Comparison of ENCODE assay signal across 23 cellular contexts in genomic region chr13:38777347-38778107, GRCh38.
DNase-seq lines count a peak whose midpoint lies in the region; ATAC-seq, FAIRE-seq and TF ChIP-seq lines count a peak whose summit lies in the region.
"Had no signal": no experiment of that assay in that cellular context is flagged by ENCODE, and none has a peak within 500 bp of the region (broad histone marks: within the 10 kb centered on the region; RNA-seq: fewer than 3 reads in every experiment).

No MANE protein-coding gene starts in this region.

- no peak overlapping the region for H3K4me3 ChIP-seq in bronchial epithelial cell (ENCODE audit: low read depth, low read length)
- H3K4me3 ChIP-seq: BLaER1 treated with 17β-estradiol and CSF1 and Interleukin-3, amounts not matched to agents 10 nM and 100 nM; GM23338; HAP-1 had no signal

- DNase-seq in bronchial epithelial cell (ENCODE audit: low read depth): peak; percentile 64
- DNase-seq in left kidney (ENCODE audit: low read depth, low spot score): peak; percentile 58
- no peak for DNase-seq in SIG-M5 (lab: John Stamatoyannopoulos, UW)
- no peak for DNase-seq in stimulated activated CD4-positive, alpha-beta T cell treated with anti-CD3 and anti-CD28 coated beads, Interleukin-15, amount 100 ng/mL, for 24 hours
- DNase-seq: AML-193; BE2C; Calu3; CD4-positive, alpha-beta T cell; CD8-positive, alpha-beta memory T cell; COR-L47; DMS53; DMS79 treated with DMSO at 0.1 percent for 48 hours; GF-D8; HFFc6 had no signal

- FAIRE-seq in bronchial epithelial cell (lab: Jason Lieb, UNC): no peak
- FAIRE-seq: GM12891, GM18507, H54 had no signal

- H3K27me3 ChIP-seq in bronchial epithelial cell (ENCODE audit: control insufficient read depth, insufficient read depth, low read length): no peaks in the 10 kb centered on the region
- H3K27me3 ChIP-seq: BE2C; BLaER1 treated with 17β-estradiol and CSF1 and Interleukin-3, amounts not matched to agents 10 nM and 100 nM had no signal

- H3K4me1 Mint-ChIP-seq in nephron: no peaks in the 10 kb centered on the region
- H3K4me1 Mint-ChIP-seq: CD14-positive monocyte; CD8-positive, alpha-beta memory T cell had no signal

- peak overlapping the region in 2 of 3 experiments; percentile 33 to 80 for H3K27ac Mint-ChIP-seq in nephron
- H3K27ac Mint-ChIP-seq: CD14-positive monocyte; CD4-positive, alpha-beta T cell; CD8-positive, alpha-beta memory T cell; GM23338; HFFc6 had no signal

- H3K36me3 Mint-ChIP-seq in nephron (ENCODE audit: low read depth): peaks cover 11% of the 10 kb centered on the region
- H3K36me3 Mint-ChIP-seq: CD14-positive monocyte; CD8-positive, alpha-beta memory T cell had no signal

- TF ChIP-seq CTCF in bronchial epithelial cell (IDR thresholded peaks at IDR 0.05; ENCODE audit: insufficient read depth, low read length, severe bottlenecking): no peak
- TF ChIP-seq CTCF in nephron (IDR thresholded peaks at IDR 0.05; ENCODE audit: unreplicated experiment in 3 of 3): no peak

- H3K27me3 Mint-ChIP-seq in nephron (ENCODE audit: low read depth): no peaks in the 10 kb centered on the region

- H3K36me3 ChIP-seq in bronchial epithelial cell (ENCODE audit: control insufficient read depth, insufficient read depth, low read length): no peaks in the 10 kb centered on the region
- H3K36me3 ChIP-seq: BE2C; BLaER1 treated with 17β-estradiol and CSF1 and Interleukin-3, amounts not matched to agents 10 nM and 100 nM; HAP-1 had no signal

- ATAC-seq in HG03571 (IDR thresholded peaks at IDR 0.05; ENCODE audit: unreplicated experiment): no peak
- ATAC-seq: GM23338 had no signal

- H3K9me3 Mint-ChIP-seq in nephron: no peaks in the 10 kb centered on the region
- H3K9me3 Mint-ChIP-seq: GM23338, HFFc6 had no signal

- no peak overlapping the region for H3K4me3 Mint-ChIP-seq in nephron
- H3K4me3 Mint-ChIP-seq: CD14-positive monocyte; CD4-positive, alpha-beta T cell; CD8-positive, alpha-beta memory T cell; GM23338; HFFc6 had no signal

Comparison
In these comparisons a context has a peak if more than half of its experiments do, and no peak if none do; other contexts are left out.
1. DNase-seq: peak in bronchial epithelial cell (single experiment) and left kidney (single experiment); none in SIG-M5 (single experiment) and stimulated activated CD4-positive, alpha-beta T cell treated with anti-CD3 and anti-CD28 coated beads, Interleukin-15, amount 100 ng/mL, for 24 hours (single experiment).